In genomic region chr6:3033652-3034051, GRCh38 we compare ENCODE assay signal across 28 cellular contexts.
"Had no signal": no experiment of that assay in that cellular context is flagged by ENCODE, and none has a peak within 500 bp of the region (broad histone marks: within the 10 kb centered on the region; RNA-seq: fewer than 3 reads in every experiment).

No MANE protein-coding gene starts in this region.

- H3K27me3 ChIP-seq: neural progenitor cell, ovary, spleen, suprapubic skin, testis, tibial artery, upper lobe of right lung, uterus had no signal

- H3K9me3 ChIP-seq: ovary, psoas muscle, spleen, suprapubic skin, testis, tibial artery, transverse colon, upper lobe of right lung, uterus had no signal

- DNase-seq: natural killer cell; occipital lobe; ovary; posterior cingulate gyrus; psoas muscle; right cardiac atrium; spleen; stimulated activated CD4-positive, alpha-beta T cell treated with anti-CD3 and anti-CD28 coated beads, Interleukin-12 subunit alpha, Interleukin-12 subunit beta, amount 100 ng/mL, for 4 hours; stimulated activated CD4-positive, alpha-beta T cell treated with anti-CD3 and anti-CD28 coated beads, Interleukin-1b, Interleukin-23, amount 100 ng/mL, for 48 hours; stimulated activated CD4-positive, alpha-beta T cell treated with anti-CD3 and anti-CD28 coated beads, Interleukin-4, amount 100 ng/mL, for 1 hour; stimulated activated CD4-positive, alpha-beta T cell treated with anti-CD3 and anti-CD28 coated beads, Interleukin-4, amount 100 ng/mL, for 4 hours; stimulated activated CD8-positive, alpha-beta memory T cell treated with anti-CD3 and anti-CD28 coated beads, Interleukin-4, amount 100 ng/mL, for 48 hours; stimulated activated naive CD4-positive, alpha-beta T cell; stimulated activated naive CD8-positive, alpha-beta T cell treated with anti-CD3 and anti-CD28 coated beads, Interleukin-15, amount 100 ng/mL, for 72 hours; stimulated activated naive CD8-positive, alpha-beta T cell treated with anti-CD3 and anti-CD28 coated beads, Interleukin-15, Interleukin-2, amounts not matched to agents 100 U/mL and 50 U/mL, for 24 hours; substantia nigra; testis; tibial artery; transverse colon; upper lobe of right lung; uterus had no signal

- H2AFZ ChIP-seq: neural progenitor cell, parathyroid adenoma had no signal

- H3K79me2 ChIP-seq: parathyroid adenoma had no signal

- H3K36me3 ChIP-seq: neural progenitor cell, ovary, spleen, suprapubic skin, tibial artery, transverse colon, upper lobe of right lung, uterus had no signal

- H3K4me2 ChIP-seq: neural progenitor cell, smooth muscle cell had no signal

- H3K9ac ChIP-seq: neural progenitor cell, parathyroid adenoma had no signal

- ATAC-seq: natural killer cell; psoas muscle; right cardiac atrium; sciatic nerve; stimulated activated memory B cell treated with anti-CD40 and anti-IgM and Interleukin-4, amounts not matched to agents 10 μg/mL and 1 μg/mL and 100 μg/mL, for 72 hours; stimulated activated naive CD8-positive, alpha-beta T cell treated with anti-CD3 and anti-CD28 coated beads, Interleukin-15, amount 100 ng/mL, for 72 hours; stimulated activated naive CD8-positive, alpha-beta T cell treated with anti-CD3 and anti-CD28 coated beads, Interleukin-15, Interleukin-2, amounts not matched to agents 100 U/mL and 50 U/mL, for 24 hours; upper lobe of right lung had no signal

- H3K4me3 ChIP-seq: neural progenitor cell, ovary, psoas muscle, skin epidermis, smooth muscle cell, spleen, suprapubic skin, testis, tibial artery, transverse colon, upper lobe of right lung, uterus had no signal

- H3K4me1 ChIP-seq: parathyroid adenoma, psoas muscle, suprapubic skin, testis, tibial artery, transverse colon, upper lobe of right lung, uterus had no signal

- H3K27ac ChIP-seq: neural progenitor cell, ovary, parathyroid adenoma, psoas muscle, skin epidermis, spleen, suprapubic skin, testis, tibial artery, transverse colon, upper lobe of right lung, uterus had no signal
